Comparison of ENCODE assay signal across 17 cellular contexts in genomic region chr4:98793658-98794057, GRCh38.
"Had no signal": no experiment of that assay in that cellular context is flagged by ENCODE, and none has a peak within 500 bp of the region (broad histone marks: within the 10 kb centered on the region; RNA-seq: fewer than 3 reads in every experiment).

No MANE protein-coding gene starts in this region.

- H3K36me3 ChIP-seq: left lung, tibial nerve, vagina had no signal

- H3K27ac ChIP-seq: hepatocyte, left lung, tibial nerve, vagina had no signal

- H3K36me3 Mint-ChIP-seq: natural killer cell had no signal

- H3K27ac Mint-ChIP-seq: activated naive CD8-positive, alpha-beta T cell treated with anti-CD3 and anti-CD28 coated beads, Interleukin-2, amount 50 U/mL, for 24 hours; activated T-helper 1 cell treated with anti-CD3 and anti-CD28 coated beads, Interleukin-12 subunit alpha, Interleukin-12 subunit beta, Interleukin-2, Interleukin-4 antibody, amounts not matched to agents 30 ng/mL and 10 ng/mL and 1 ng/mL, durations not matched to agents 14 hours and 24 hours and 36 hours; effector memory CD8-positive, alpha-beta T cell; natural killer cell had no signal

- H3K4me1 ChIP-seq: left lung, tibial nerve, vagina had no signal

- H3K4me3 Mint-ChIP-seq: activated naive CD8-positive, alpha-beta T cell treated with anti-CD3 and anti-CD28 coated beads, Interleukin-2, amount 50 U/mL, for 24 hours; activated T-helper 1 cell treated with anti-CD3 and anti-CD28 coated beads, Interleukin-12 subunit alpha, Interleukin-12 subunit beta, Interleukin-2, Interleukin-4 antibody, amounts not matched to agents 30 ng/mL and 10 ng/mL and 1 ng/mL, durations not matched to agents 14 hours and 24 hours and 36 hours; effector memory CD8-positive, alpha-beta T cell; natural killer cell had no signal

- H3K4me1 Mint-ChIP-seq: natural killer cell had no signal

- H3K9me3 ChIP-seq: left lung, tibial nerve, vagina had no signal

- H3K27me3 ChIP-seq: hepatocyte, left lung, tibial nerve, vagina had no signal

- DNase-seq: activated naive CD4-positive, alpha-beta T cell; activated naive CD8-positive, alpha-beta T cell treated with anti-CD3 and anti-CD28 coated beads, Interleukin-2, amount 50 U/mL, for 24 hours; aorta; dermis blood vessel endothelial cell; effector memory CD8-positive, alpha-beta T cell; erythroblast; kidney; left lung; mesenchymal stem cell; natural killer cell; retina; stimulated activated CD4-positive, alpha-beta T cell treated with anti-CD3 and anti-CD28 coated beads, Interleukin-4, amount 100 ng/mL, for 1 hour; stimulated activated naive CD4-positive, alpha-beta T cell had no signal

- H3K4me3 ChIP-seq: hepatocyte, left lung, tibial nerve, vagina had no signal

- H3K9me3 Mint-ChIP-seq: activated naive CD8-positive, alpha-beta T cell treated with anti-CD3 and anti-CD28 coated beads, Interleukin-2, amount 50 U/mL, for 24 hours; activated T-helper 1 cell treated with anti-CD3 and anti-CD28 coated beads, Interleukin-12 subunit alpha, Interleukin-12 subunit beta, Interleukin-2, Interleukin-4 antibody, amounts not matched to agents 30 ng/mL and 10 ng/mL and 1 ng/mL, durations not matched to agents 14 hours and 24 hours and 36 hours; effector memory CD8-positive, alpha-beta T cell; natural killer cell had no signal

- H3K27me3 Mint-ChIP-seq: activated naive CD8-positive, alpha-beta T cell treated with anti-CD3 and anti-CD28 coated beads, Interleukin-2, amount 50 U/mL, for 24 hours had no signal
